Comparison of ENCODE assay signal across 8 cellular contexts in the genomic region with DNA sequence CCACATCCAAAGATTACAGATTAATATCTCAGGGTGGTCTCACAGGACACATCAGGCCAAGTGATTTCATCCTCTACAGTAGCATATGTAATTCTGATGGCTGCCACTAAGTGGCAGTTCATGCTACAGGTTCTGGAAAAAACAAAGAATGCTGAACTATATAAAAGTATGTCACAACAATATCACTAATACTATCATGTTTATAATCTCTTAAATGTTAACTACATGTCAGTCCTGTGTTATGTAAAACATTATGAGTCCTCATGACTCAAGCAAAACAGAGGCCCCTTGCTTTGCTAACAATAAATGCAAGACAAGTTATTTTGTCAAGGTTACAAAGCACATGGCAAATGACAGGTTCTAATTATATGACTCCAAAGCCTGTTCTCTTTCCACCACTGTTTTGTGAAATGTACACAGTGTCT.
DNase-seq lines count a peak whose midpoint lies in the region; ATAC-seq, FAIRE-seq and TF ChIP-seq lines count a peak whose summit lies in the region.

No MANE protein-coding gene starts in this region.

- H3K79me2 ChIP-seq in K562 (ENCODE audit: control insufficient read depth, insufficient read depth, low read length), result no peaks in the 10 kb centered on the region

- no peak overlapping the region for H3K4me3 Mint-ChIP-seq in mesothelial cell of epicardium

- no peaks in the 10 kb centered on the region for H3K36me3 ChIP-seq in K562 (ENCODE audit: control insufficient read depth, insufficient read depth, low read length)

- TF ChIP-seq EP300 in K562 (IDR thresholded peaks at IDR 0.05; ENCODE audit: low read length), result no peak

- peak; percentile 74 for ATAC-seq in GM19455 (IDR thresholded peaks at IDR 0.05; ENCODE audit: unreplicated experiment)
- no peak for ATAC-seq in K562

- no peak overlapping the region for H3K4me2 ChIP-seq in K562 (ENCODE audit: insufficient read depth, low read length)

- no peak for TF ChIP-seq POLR2A in K562 (conservative IDR thresholded peaks at IDR 0.05)

- H3K4me3 ChIP-seq in K562, result no peak overlapping the region

- H3K4me1 Mint-ChIP-seq in mesothelial cell of epicardium, result peaks cover 3% of the 10 kb centered on the region

- peak; percentile 27 for DNase-seq in D341Med (ENCODE audit: low spot score)
- peak; percentile 56 for DNase-seq in HT-29 (ENCODE audit: low spot score)
- DNase-seq in K562 (ENCODE audit: extremely low read depth in 1 of 4, low spot score in 3 of 4), result peak in 1 of 4 experiments; percentile 9
- DNase-seq in mesothelial cell of epicardium (ENCODE audit: low spot score in 2 of 2, unreplicated experiment in 2 of 2), result no peak
- no peak for DNase-seq in activated CD4-positive, alpha-beta T cell treated with anti-CD3 and anti-CD28 coated beads for 48 hours
- DNase-seq in stimulated activated CD4-positive, alpha-beta T cell treated with anti-CD3 and anti-CD28 coated beads, Interleukin-1b, Interleukin-23, amount 100 ng/mL, for 48 hours, result no peak
- no peak for DNase-seq in SKM-1 (lab: John Stamatoyannopoulos, UW; ENCODE audit: unreplicated experiment)

- no peaks in the 10 kb centered on the region for H4K20me1 ChIP-seq in K562 (replicated peaks; ENCODE audit: control insufficient read depth, insufficient read depth, low read length)

- CTCF ChIA-PET in K562 (lab: Yijun Ruan, JAX; ENCODE audit: low intra/inter-chr PET ratio), result interaction anchor here (0.8 kb wide), 1 partner anchor 197 kb away, joined by 4 read pairs; no protein-coding TSS in a partner anchor

- intact Hi-C loops in K562 (cut with micrococcal nuclease), result loop anchor here (10.0 kb wide), 1 partner anchor 196 kb away; no protein-coding TSS in a partner anchor

- no peaks in the 10 kb centered on the region for H3K9me3 ChIP-seq in K562 (replicated peaks; ENCODE audit: control insufficient read depth, insufficient read depth, low read depth, low read length)

- no peaks in the 10 kb centered on the region for H3K9me1 ChIP-seq in K562 (ENCODE audit: control insufficient read depth, insufficient read depth, low read length)

- no peaks in the 10 kb centered on the region for H3K27me3 Mint-ChIP-seq in mesothelial cell of epicardium (ENCODE audit: low read depth)

- H3K4me1 ChIP-seq in K562 (replicated peaks in 1 of 2; ENCODE audit: control insufficient read depth in 2 of 2, insufficient read depth in 2 of 2, low read length in 2 of 2), result no peaks in the 10 kb centered on the region

- in situ Hi-C loops in K562 (cut with MboI), result no loop called here

- no peak overlapping the region for H2AFZ ChIP-seq in K562 (ENCODE audit: low read depth, low read length)

- TF ChIP-seq CTCF in K562 (IDR thresholded peaks at IDR 0.05 in 2 of 3, conservative IDR thresholded peaks at IDR 0.05 in 1 of 3; ENCODE audit: insufficient read depth in 2 of 3, low read depth in 1 of 3, low read length in 3 of 3), result peak in 2 of 3 experiments; percentile 20 to 44; a peak in 2 of 6 replicates
- peak; percentile 34 for TF ChIP-seq CTCF in mesothelial cell of epicardium (IDR thresholded peaks at IDR 0.05; ENCODE audit: unreplicated experiment)

- no peak overlapping the region for H3K9ac ChIP-seq in K562 (ENCODE audit: insufficient read depth in 1 of 2, low read depth in 2 of 2, low read length in 2 of 2)

- peaks cover 13% of the 10 kb centered on the region for H3K36me3 Mint-ChIP-seq in mesothelial cell of epicardium

- no peaks in the 10 kb centered on the region for H3K27me3 ChIP-seq in K562 (ENCODE audit: control insufficient read depth in 2 of 2, insufficient read depth in 2 of 2, low read length in 2 of 2)

- no TSS peak for BruUV-seq in K562 (replicated peaks; lab: Mats Ljungman, UMichigan)

- peaks cover 8% of the 10 kb centered on the region for H3K9me3 Mint-ChIP-seq in mesothelial cell of epicardium

- no peak overlapping the region for H3K27ac ChIP-seq in K562 (ENCODE audit: extremely low read depth, low read depth, low read length)

- POLR2A ChIA-PET in K562 (lab: Yijun Ruan, JAX), result no interaction called here

- TF ChIP-seq RAD21 in K562 (CRISPR knock-in tag; conservative IDR thresholded peaks at IDR 0.05 in 1 of 2, IDR thresholded peaks at IDR 0.05 in 1 of 2), result peak; percentile 29 to 64; a peak in 2 of 4 replicates

- FAIRE-seq in K562 (lab: Jason Lieb, UNC), result no peak

- no peak overlapping the region for H3K27ac Mint-ChIP-seq in mesothelial cell of epicardium

TF ChIP-seq in K562, 482 proteins besides CTCF, POLR2A, EP300 and RAD21:
- TF ChIP-seq CREM (IDR thresholded peaks at IDR 0.05; ENCODE audit: low read depth) (no peak), MXI1 (IDR thresholded peaks at IDR 0.05; ENCODE audit: low read depth, low read length) (no peak), ATF1 (CRISPR knock-in tag; IDR thresholded peaks at IDR 0.05) (no peak), ATF1 (tag; IDR thresholded peaks at IDR 0.05) (no peak), KLF16 (IDR thresholded peaks at IDR 0.05) (no peak), KHSRP (IDR thresholded peaks at IDR 0.05) (no peak), NFIC (IDR thresholded peaks at IDR 0.05) (no peak), ZBTB7A (IDR thresholded peaks at IDR 0.05; ENCODE audit: borderline replicate concordance, control insufficient read depth, low read depth, low read length) (no peak), SMAD3 (CRISPR knock-in tag; conservative IDR thresholded peaks at IDR 0.05) (no peak)
- TF ChIP-seq, protein P1, sequence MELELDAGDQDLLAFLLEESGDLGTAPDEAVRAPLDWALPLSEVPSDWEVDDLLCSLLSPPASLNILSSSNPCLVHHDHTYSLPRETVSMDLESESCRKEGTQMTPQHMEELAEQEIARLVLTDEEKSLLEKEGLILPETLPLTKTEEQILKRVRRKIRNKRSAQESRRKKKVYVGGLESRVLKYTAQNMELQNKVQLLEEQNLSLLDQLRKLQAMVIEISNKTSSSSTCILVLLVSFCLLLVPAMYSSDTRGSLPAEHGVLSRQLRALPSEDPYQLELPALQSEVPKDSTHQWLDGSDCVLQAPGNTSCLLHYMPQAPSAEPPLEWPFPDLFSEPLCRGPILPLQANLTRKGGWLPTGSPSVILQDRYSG (tag; conservative IDR thresholded peaks at IDR 0.05; ENCODE audit: low read depth), result no peak
- TF ChIP-seq, protein P2, sequence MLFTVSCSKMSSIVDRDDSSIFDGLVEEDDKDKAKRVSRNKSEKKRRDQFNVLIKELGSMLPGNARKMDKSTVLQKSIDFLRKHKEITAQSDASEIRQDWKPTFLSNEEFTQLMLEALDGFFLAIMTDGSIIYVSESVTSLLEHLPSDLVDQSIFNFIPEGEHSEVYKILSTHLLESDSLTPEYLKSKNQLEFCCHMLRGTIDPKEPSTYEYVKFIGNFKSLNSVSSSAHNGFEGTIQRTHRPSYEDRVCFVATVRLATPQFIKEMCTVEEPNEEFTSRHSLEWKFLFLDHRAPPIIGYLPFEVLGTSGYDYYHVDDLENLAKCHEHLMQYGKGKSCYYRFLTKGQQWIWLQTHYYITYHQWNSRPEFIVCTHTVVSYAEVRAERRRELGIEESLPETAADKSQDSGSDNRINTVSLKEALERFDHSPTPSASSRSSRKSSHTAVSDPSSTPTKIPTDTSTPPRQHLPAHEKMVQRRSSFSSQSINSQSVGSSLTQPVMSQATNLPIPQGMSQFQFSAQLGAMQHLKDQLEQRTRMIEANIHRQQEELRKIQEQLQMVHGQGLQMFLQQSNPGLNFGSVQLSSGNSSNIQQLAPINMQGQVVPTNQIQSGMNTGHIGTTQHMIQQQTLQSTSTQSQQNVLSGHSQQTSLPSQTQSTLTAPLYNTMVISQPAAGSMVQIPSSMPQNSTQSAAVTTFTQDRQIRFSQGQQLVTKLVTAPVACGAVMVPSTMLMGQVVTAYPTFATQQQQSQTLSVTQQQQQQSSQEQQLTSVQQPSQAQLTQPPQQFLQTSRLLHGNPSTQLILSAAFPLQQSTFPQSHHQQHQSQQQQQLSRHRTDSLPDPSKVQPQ (CRISPR knock-in tag; IDR thresholded peaks at IDR 0.05; ENCODE audit: borderline replicate concordance), result no peak
- TF ChIP-seq, protein P3, sequence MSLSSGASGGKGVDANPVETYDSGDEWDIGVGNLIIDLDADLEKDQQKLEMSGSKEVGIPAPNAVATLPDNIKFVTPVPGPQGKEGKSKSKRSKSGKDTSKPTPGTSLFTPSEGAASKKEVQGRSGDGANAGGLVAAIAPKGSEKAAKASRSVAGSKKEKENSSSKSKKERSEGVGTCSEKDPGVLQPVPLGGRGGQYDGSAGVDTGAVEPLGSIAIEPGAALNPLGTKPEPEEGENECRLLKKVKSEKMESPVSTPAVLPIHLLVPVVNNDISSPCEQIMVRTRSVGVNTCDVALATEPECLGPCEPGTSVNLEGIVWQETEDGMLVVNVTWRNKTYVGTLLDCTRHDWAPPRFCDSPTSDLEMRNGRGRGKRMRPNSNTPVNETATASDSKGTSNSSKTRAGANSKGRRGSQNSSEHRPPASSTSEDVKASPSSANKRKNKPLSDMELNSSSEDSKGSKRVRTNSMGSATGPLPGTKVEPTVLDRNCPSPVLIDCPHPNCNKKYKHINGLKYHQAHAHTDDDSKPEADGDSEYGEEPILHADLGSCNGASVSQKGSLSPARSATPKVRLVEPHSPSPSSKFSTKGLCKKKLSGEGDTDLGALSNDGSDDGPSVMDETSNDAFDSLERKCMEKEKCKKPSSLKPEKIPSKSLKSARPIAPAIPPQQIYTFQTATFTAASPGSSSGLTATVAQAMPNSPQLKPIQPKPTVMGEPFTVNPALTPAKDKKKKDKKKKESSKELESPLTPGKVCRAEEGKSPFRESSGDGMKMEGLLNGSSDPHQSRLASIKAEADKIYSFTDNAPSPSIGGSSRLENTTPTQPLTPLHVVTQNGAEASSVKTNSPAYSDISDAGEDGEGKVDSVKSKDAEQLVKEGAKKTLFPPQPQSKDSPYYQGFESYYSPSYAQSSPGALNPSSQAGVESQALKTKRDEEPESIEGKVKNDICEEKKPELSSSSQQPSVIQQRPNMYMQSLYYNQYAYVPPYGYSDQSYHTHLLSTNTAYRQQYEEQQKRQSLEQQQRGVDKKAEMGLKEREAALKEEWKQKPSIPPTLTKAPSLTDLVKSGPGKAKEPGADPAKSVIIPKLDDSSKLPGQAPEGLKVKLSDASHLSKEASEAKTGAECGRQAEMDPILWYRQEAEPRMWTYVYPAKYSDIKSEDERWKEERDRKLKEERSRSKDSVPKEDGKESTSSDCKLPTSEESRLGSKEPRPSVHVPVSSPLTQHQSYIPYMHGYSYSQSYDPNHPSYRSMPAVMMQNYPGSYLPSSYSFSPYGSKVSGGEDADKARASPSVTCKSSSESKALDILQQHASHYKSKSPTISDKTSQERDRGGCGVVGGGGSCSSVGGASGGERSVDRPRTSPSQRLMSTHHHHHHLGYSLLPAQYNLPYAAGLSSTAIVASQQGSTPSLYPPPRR (CRISPR knock-in tag; IDR thresholded peaks at IDR 0.05; ENCODE audit: borderline replicate concordance), result no peak

Comparison
In these comparisons a context has a peak if more than half of its experiments do, and no peak if none do; other contexts are left out.
1. DNase-seq: peak in D341Med (single experiment) and HT-29 (single experiment); none in mesothelial cell of epicardium (0 of 2), activated CD4-positive, alpha-beta T cell treated with anti-CD3 and anti-CD28 coated beads for 48 hours (single experiment), stimulated activated CD4-positive, alpha-beta T cell treated with anti-CD3 and anti-CD28 coated beads, Interleukin-1b, Interleukin-23, amount 100 ng/mL, for 48 hours (single experiment) and SKM-1 (single experiment).